In the genomic region with DNA sequence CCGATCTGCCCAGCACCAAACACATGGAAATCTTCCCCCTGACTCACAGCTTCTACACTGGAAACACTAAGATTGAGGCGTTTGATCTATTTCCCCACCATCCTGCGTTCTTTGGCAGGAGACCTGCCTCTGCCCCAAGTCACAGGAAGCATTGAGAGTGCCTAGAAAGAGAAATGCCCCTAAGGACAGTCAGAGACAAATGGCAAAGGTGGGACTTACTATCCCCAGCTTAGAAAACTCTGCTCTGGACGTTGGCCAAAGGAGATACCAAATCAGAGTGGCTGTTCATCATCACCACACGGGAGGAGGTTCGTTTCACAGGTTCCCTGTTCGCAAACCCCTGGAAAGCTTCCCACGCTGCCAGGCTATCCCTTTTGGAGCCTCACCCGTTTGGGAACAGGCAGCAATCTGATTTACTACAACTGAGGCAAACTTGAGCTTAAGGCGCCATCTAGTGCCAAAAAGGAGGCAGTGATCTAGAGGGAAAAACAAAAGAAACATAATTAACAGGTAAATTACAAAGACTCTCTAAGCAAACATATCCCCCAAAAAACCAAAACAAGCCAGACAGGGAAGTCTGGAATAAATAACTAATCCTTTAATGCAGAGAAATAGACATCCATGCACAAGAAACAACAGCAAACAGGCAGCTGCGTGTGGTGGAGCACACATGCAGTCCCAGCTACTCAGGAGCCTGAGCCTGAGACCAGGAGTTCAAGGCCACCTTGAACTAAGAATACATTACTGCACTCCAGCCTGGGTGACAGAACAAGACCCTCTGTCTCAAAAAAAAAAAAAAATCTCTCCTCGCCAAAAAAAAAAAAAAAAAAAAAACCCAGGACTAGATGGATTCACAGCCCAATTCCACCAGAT, we compare ENCODE assay signal across 8 cellular contexts. TPM values are rescaled to one million over a fixed set of nuclear protein-coding genes. Genes with fewer than 3 reads are reported as not detected.
DNase-seq lines count a peak whose midpoint lies in the region; ATAC-seq, FAIRE-seq and TF ChIP-seq lines count a peak whose summit lies in the region.

No MANE protein-coding gene starts in this region.

- WGBS in neuronal stem cell (ENCODE audit: extremely low coverage in 2 of 2, insufficient read length in 2 of 2, insufficient replicate concordance in 1 of 2), 2 donors: no CpG with 5 or more reads among the region's 12 CpGs

- FAIRE-seq in bronchial epithelial cell (lab: Jason Lieb, UNC): no peak

- H3K27ac ChIP-seq in 22Rv1 (no peak overlapping the region), neuronal stem cell (replicated peaks; ENCODE audit: low read length) (no peak overlapping the region)

- H4K91ac ChIP-seq in neuronal stem cell (ENCODE audit: low read depth, low read length, poor library complexity): no peak overlapping the region

- H3K9me3 ChIP-seq in neuronal stem cell (replicated peaks in 1 of 2; ENCODE audit: control insufficient read depth in 2 of 2, insufficient read depth in 1 of 2, low read depth in 1 of 2, low read length in 2 of 2): peaks cover 0 to 2% of the 10 kb centered on the region in 2 donors

- no peak overlapping the region for H3K4me2 ChIP-seq in neuronal stem cell (ENCODE audit: insufficient read depth, low read length, poor library complexity, severe bottlenecking)

- H2AK5ac ChIP-seq in neuronal stem cell (ENCODE audit: low read depth, low read length): no peak overlapping the region

- H3K36me3 ChIP-seq in bronchial epithelial cell (ENCODE audit: control insufficient read depth, insufficient read depth, low read length) (no peaks in the 10 kb centered on the region), neuronal stem cell (replicated peaks in 1 of 2; ENCODE audit: control insufficient read depth in 2 of 2, insufficient read depth in 2 of 2, low read length in 2 of 2) (no peaks in the 10 kb centered on the region)

- H3K4me3 ChIP-seq in bronchial epithelial cell (ENCODE audit: low read depth, low read length) (no peak overlapping the region), neuronal stem cell (ENCODE audit: low read length in 2 of 2) (no peak overlapping the region)

- H3K23ac ChIP-seq in neuronal stem cell (ENCODE audit: low read depth, low read length, poor library complexity): no peak overlapping the region

- no peaks in the 10 kb centered on the region for H3K4me1 ChIP-seq in neuronal stem cell (ENCODE audit: control insufficient read depth in 2 of 2, insufficient read depth in 1 of 2, low read depth in 1 of 2, low read length in 2 of 2)

- H2BK5ac ChIP-seq in neuronal stem cell (ENCODE audit: low read length): no peak overlapping the region

- no peaks in the 10 kb centered on the region for H3K79me1 ChIP-seq in neuronal stem cell (ENCODE audit: low read depth, low read length)

- H2AFZ ChIP-seq in neuronal stem cell (ENCODE audit: low read length): no peak overlapping the region

- DNase-seq in G401 (ENCODE audit: low spot score): peak; percentile 2
- peak; percentile 1 to 15 for DNase-seq in NCI-H2081 (lab: John Stamatoyannopoulos, UW)
- DNase-seq in bronchial epithelial cell (ENCODE audit: low read depth): peak; percentile 36
- peak; percentile 38 for DNase-seq in neuronal stem cell (ENCODE audit: low spot score)
- no peak for DNase-seq in activated CD8-positive, alpha-beta memory T cell treated with anti-CD3 and anti-CD28 coated beads for 24 hours

- H2BK120ac ChIP-seq in neuronal stem cell (ENCODE audit: low read depth, low read length): no peak overlapping the region

- ATAC-seq in HG03565 (IDR thresholded peaks at IDR 0.05; ENCODE audit: unreplicated experiment) (no peak), GM19452 (IDR thresholded peaks at IDR 0.05; ENCODE audit: unreplicated experiment) (no peak)

- no peak overlapping the region for H2BK12ac ChIP-seq in neuronal stem cell (ENCODE audit: low read length)

- no peak overlapping the region for H3K4ac ChIP-seq in neuronal stem cell (ENCODE audit: low read length)

- in situ Hi-C loops in G401 (cut with HindIII; ENCODE audit: low sequenced_read_pairs): no loop called here

- H3K9ac ChIP-seq in neuronal stem cell (ENCODE audit: low read depth, low read length, poor library complexity): no peak overlapping the region

- H2BK15ac ChIP-seq in neuronal stem cell (ENCODE audit: low read length): no peak overlapping the region

- H3K14ac ChIP-seq in neuronal stem cell (ENCODE audit: low read length): no peak overlapping the region

- peak; percentile 71 for TF ChIP-seq CTCF in 22Rv1 (IDR thresholded peaks at IDR 0.05)
- peak; percentile 64 for TF ChIP-seq CTCF in bronchial epithelial cell (IDR thresholded peaks at IDR 0.05; ENCODE audit: insufficient read depth, low read length, severe bottlenecking)

- H3K27me3 ChIP-seq in bronchial epithelial cell (ENCODE audit: control insufficient read depth, insufficient read depth, low read length): no peaks in the 10 kb centered on the region
- H3K27me3 ChIP-seq in neuronal stem cell (ENCODE audit: control insufficient read depth in 3 of 3, insufficient read depth in 3 of 3, low read depth in 1 of 3, low read length in 3 of 3): no peaks in the 10 kb centered on the region

- H4K8ac ChIP-seq in neuronal stem cell (ENCODE audit: low read depth, low read length): no peak overlapping the region

- H3K18ac ChIP-seq in neuronal stem cell (ENCODE audit: low read length): no peak overlapping the region

RNA-seq across cellular contexts. Expression of a gene that starts 48.4 kb away (rescaled TPM):
- 24.1 and 27.9 TPM in 2 replicates for total RNA-seq in G401 (2014; rRNA removed; shearing (Covaris generic))
- total RNA-seq in bronchial epithelial cell: 34.5 and 37.1 TPM in 2 replicates
- polyA plus RNA-seq in neuronal stem cell (2013, experiment 1 of 2): 84.4 TPM
- 85.8 TPM for polyA plus RNA-seq in neuronal stem cell (2013, experiment 2 of 2)
